In genomic region chr6:39357998-39358686, GRCh38 we compare ENCODE assay signal across 9 cellular contexts. TPM values are rescaled to one million over a fixed set of nuclear protein-coding genes. Genes with fewer than 3 reads are reported as not detected.
DNase-seq lines count a peak whose midpoint lies in the region; TF ChIP-seq lines count a peak whose summit lies in the region.
"Had no signal": no experiment of that assay in that cellular context is flagged by ENCODE, and none has a peak within 500 bp of the region (broad histone marks: within the 10 kb centered on the region; RNA-seq: fewer than 3 reads in every experiment).

No MANE protein-coding gene starts in this region.

- peaks cover 2% of the 10 kb centered on the region for H3K27me3 Mint-ChIP-seq in osteocyte (ENCODE audit: unreplicated experiment)
- H3K27me3 Mint-ChIP-seq in immature natural killer cell (ENCODE audit: low read depth in 3 of 3): peaks cover 2 to 11% (median 6%) of the 10 kb centered on the region in 3 donors
- no peaks in the 10 kb centered on the region for H3K27me3 Mint-ChIP-seq in activated T-helper 2 cell treated with anti-CD3 and anti-CD28 coated beads, Interferon-gamma antibody, Interleukin-2, Interleukin-4, amounts not matched to agents 10 μg/mL and 5 μg/mL and 100 μg/mL, durations not matched to agents 14 hours and 24 hours and 36 hours (ENCODE audit: low read depth)

- H3K4me1 Mint-ChIP-seq in osteocyte (ENCODE audit: unreplicated experiment): peaks cover 5% of the 10 kb centered on the region
- peaks cover 3 to 6% of the 10 kb centered on the region in 2 donors for H3K4me1 Mint-ChIP-seq in immature natural killer cell
- H3K4me1 Mint-ChIP-seq in activated T-helper 2 cell treated with anti-CD3 and anti-CD28 coated beads, Interferon-gamma antibody, Interleukin-2, Interleukin-4, amounts not matched to agents 10 μg/mL and 5 μg/mL and 100 μg/mL, durations not matched to agents 14 hours and 24 hours and 36 hours (ENCODE audit: low read depth): no peaks in the 10 kb centered on the region

- TF ChIP-seq CTCF in osteocyte (IDR thresholded peaks at IDR 0.05): no peak

- no peaks in the 10 kb centered on the region for H3K9me3 Mint-ChIP-seq in osteocyte (ENCODE audit: unreplicated experiment)
- no peaks in the 10 kb centered on the region for H3K9me3 Mint-ChIP-seq in immature natural killer cell
- H3K9me3 Mint-ChIP-seq in activated T-helper 2 cell treated with anti-CD3 and anti-CD28 coated beads, Interferon-gamma antibody, Interleukin-2, Interleukin-4, amounts not matched to agents 10 μg/mL and 5 μg/mL and 100 μg/mL, durations not matched to agents 14 hours and 24 hours and 36 hours: no peaks in the 10 kb centered on the region

- H3K27me3 ChIP-seq in adipocyte (replicated peaks; ENCODE audit: control insufficient read depth, insufficient read depth, low read length): peaks cover 5% of the 10 kb centered on the region

- intact Hi-C loops in activated T-helper 2 cell treated with anti-CD3 and anti-CD28 coated beads, Interferon-gamma antibody, Interleukin-2, Interleukin-4, amounts not matched to agents 10 μg/mL and 5 μg/mL and 100 μg/mL, durations not matched to agents 14 hours and 24 hours and 36 hours (cut with micrococcal nuclease): no loop called here

- H3K4me3 ChIP-seq in adipocyte (ENCODE audit: low read length): no peak overlapping the region

- peaks cover 2% of the 10 kb centered on the region for H3K4me1 ChIP-seq in adipocyte (ENCODE audit: control insufficient read depth, insufficient read depth, low read length)

- H3K9me3 ChIP-seq in adipocyte (ENCODE audit: control insufficient read depth, low read length): no peaks in the 10 kb centered on the region

- H3K4me3 Mint-ChIP-seq in osteocyte (ENCODE audit: unreplicated experiment) (no peak overlapping the region), immature natural killer cell (no peak overlapping the region)
- no peak overlapping the region for H3K4me3 Mint-ChIP-seq in activated T-helper 2 cell treated with anti-CD3 and anti-CD28 coated beads, Interferon-gamma antibody, Interleukin-2, Interleukin-4, amounts not matched to agents 10 μg/mL and 5 μg/mL and 100 μg/mL, durations not matched to agents 14 hours and 24 hours and 36 hours (ENCODE audit: low read depth)

- DNase-seq in DMS 273 (lab: John Stamatoyannopoulos, UW; ENCODE audit: unreplicated experiment) (peak; percentile 85), NCI-H1105 (lab: John Stamatoyannopoulos, UW) (peak; percentile 82), adipocyte (ENCODE audit: low read depth) (peak; percentile 51), kidney tubule cell (ENCODE audit: low spot score) (peak; percentile 78), SW480 (ENCODE audit: low spot score) (no peak), osteocyte (ENCODE audit: extremely low spot score, unreplicated experiment) (no peak), immature natural killer cell (no peak)
- no peak for DNase-seq in activated T-helper 2 cell treated with anti-CD3 and anti-CD28 coated beads, Interferon-gamma antibody, Interleukin-2, Interleukin-4, amounts not matched to agents 10 μg/mL and 5 μg/mL and 100 μg/mL, durations not matched to agents 14 hours and 24 hours and 36 hours (ENCODE audit: low spot score)
- DNase-seq: mesendoderm had no signal

- H3K36me3 Mint-ChIP-seq in osteocyte (ENCODE audit: unreplicated experiment): no peaks in the 10 kb centered on the region
- no peaks in the 10 kb centered on the region for H3K36me3 Mint-ChIP-seq in immature natural killer cell
- no peaks in the 10 kb centered on the region for H3K36me3 Mint-ChIP-seq in activated T-helper 2 cell treated with anti-CD3 and anti-CD28 coated beads, Interferon-gamma antibody, Interleukin-2, Interleukin-4, amounts not matched to agents 10 μg/mL and 5 μg/mL and 100 μg/mL, durations not matched to agents 14 hours and 24 hours and 36 hours (ENCODE audit: low read depth)

- H3K27ac Mint-ChIP-seq in osteocyte (ENCODE audit: unreplicated experiment) (no peak overlapping the region), immature natural killer cell (no peak overlapping the region)
- no peak overlapping the region for H3K27ac Mint-ChIP-seq in activated T-helper 2 cell treated with anti-CD3 and anti-CD28 coated beads, Interferon-gamma antibody, Interleukin-2, Interleukin-4, amounts not matched to agents 10 μg/mL and 5 μg/mL and 100 μg/mL, durations not matched to agents 14 hours and 24 hours and 36 hours

- no peak overlapping the region for H3K9ac ChIP-seq in adipocyte (ENCODE audit: low read length)

- H3K36me3 ChIP-seq in adipocyte (ENCODE audit: control insufficient read depth, insufficient read depth, low read length, severe bottlenecking): no peaks in the 10 kb centered on the region

RNA-seq across cellular contexts. Expression of gene KCNK16, which starts 35.6 kb away (rescaled TPM):
- total RNA-seq in osteocyte: not detected in 2 replicates
- polyA plus RNA-seq in immature natural killer cell: not detected
- total RNA-seq in activated T-helper 2 cell treated with anti-CD3 and anti-CD28 coated beads, Interferon-gamma antibody, Interleukin-2, Interleukin-4, amounts not matched to agents 10 μg/mL and 5 μg/mL and 100 μg/mL, durations not matched to agents 14 hours and 24 hours and 36 hours: not detected in 2 replicates

RNA-seq across cellular contexts. Expression of gene KCNK17, which starts 43.9 kb away (rescaled TPM):
- not detected in 2 replicates for total RNA-seq in osteocyte
- 1 to 10 TPM in 1 of 3 donors, under 1 TPM in 1, not detected in 1; 0.53 to 1.1 TPM for polyA plus RNA-seq in immature natural killer cell
- total RNA-seq in activated T-helper 2 cell treated with anti-CD3 and anti-CD28 coated beads, Interferon-gamma antibody, Interleukin-2, Interleukin-4, amounts not matched to agents 10 μg/mL and 5 μg/mL and 100 μg/mL, durations not matched to agents 14 hours and 24 hours and 36 hours: not detected in 2 replicates

Comparison
In these comparisons a context has a peak if more than half of its experiments do, and no peak if none do; other contexts are left out.
1. DNase-seq: peak in DMS 273 (single experiment), NCI-H1105 (single experiment), adipocyte (single experiment) and kidney tubule cell (single experiment); none in SW480 (single experiment), osteocyte (single experiment), immature natural killer cell (0 of 3) and activated T-helper 2 cell treated with anti-CD3 and anti-CD28 coated beads, Interferon-gamma antibody, Interleukin-2, Interleukin-4, amounts not matched to agents 10 μg/mL and 5 μg/mL and 100 μg/mL, durations not matched to agents 14 hours and 24 hours and 36 hours (single experiment).